ENCODE assay signal across 28 cellular contexts in genomic region chr10:101021692-101022251, GRCh38.
"Had no signal": no experiment of that assay in that cellular context is flagged by ENCODE, and none has a peak within 500 bp of the region (broad histone marks: within the 10 kb centered on the region; RNA-seq: fewer than 3 reads in every experiment).

No MANE protein-coding gene starts in this region.

- H3K4me1 ChIP-seq: prostate gland had no signal

- H3K36me3 ChIP-seq: esophagus squamous epithelium, left ventricle myocardium inferior, lower lobe of right lung, neutrophil, prostate gland, right atrium auricular region, tibial artery had no signal

- H3K4me2 ChIP-seq: smooth muscle cell had no signal

- H3K4me3 Mint-ChIP-seq: effector memory CD8-positive, alpha-beta T cell; immature natural killer cell; naive thymus-derived CD8-positive, alpha-beta T cell; nephron progenitor cell; type B pancreatic cell had no signal

- H3K4me3 ChIP-seq: coronary artery, esophagus squamous epithelium, left ventricle myocardium inferior, lower lobe of right lung, prostate gland, right atrium auricular region, smooth muscle cell, testis, tibial artery had no signal

- DNase-seq: effector memory CD8-positive, alpha-beta T cell; erythroblast; esophagus squamous epithelium; foreskin melanocyte; hypothalamus; immature natural killer cell; islet precursor cell; kidney glomerular epithelial cell; left colon; left ventricle myocardium inferior; lower lobe of right lung; naive thymus-derived CD8-positive, alpha-beta T cell; nephron progenitor cell; stimulated activated CD4-positive, alpha-beta T cell treated with anti-CD3 and anti-CD28 coated beads, Interleukin-12 subunit alpha, Interleukin-12 subunit beta, amount 100 ng/mL, for 4 hours; stimulated activated CD4-positive, alpha-beta T cell treated with anti-CD3 and anti-CD28 coated beads, Interleukin-1b, Interleukin-23, amount 100 ng/mL, for 48 hours; stimulated activated CD4-positive, alpha-beta T cell treated with anti-CD3 and anti-CD28 coated beads, Interleukin-4, amount 100 ng/mL, for 1 hour; stimulated activated CD8-positive, alpha-beta memory T cell treated with anti-CD3 and anti-CD28 coated beads, Interleukin-4, amount 100 ng/mL, for 48 hours; stimulated activated naive CD8-positive, alpha-beta T cell treated with anti-CD3 and anti-CD28 coated beads, Interleukin-15, Interleukin-2, amounts not matched to agents 100 U/mL and 50 U/mL, for 24 hours; substantia nigra; testis; tibial artery had no signal

- H3K27me3 ChIP-seq: right atrium auricular region, testis had no signal

- H3K27ac ChIP-seq: coronary artery, esophagus squamous epithelium, left ventricle myocardium inferior, lower lobe of right lung, neutrophil, prostate gland, right atrium auricular region, testis, tibial artery had no signal

- H3K27ac Mint-ChIP-seq: effector memory CD8-positive, alpha-beta T cell; immature natural killer cell; naive thymus-derived CD8-positive, alpha-beta T cell; nephron progenitor cell had no signal

- ATAC-seq: effector memory CD8-positive, alpha-beta T cell; left colon; lower lobe of right lung; naive thymus-derived CD8-positive, alpha-beta T cell; sciatic nerve; stimulated activated naive CD8-positive, alpha-beta T cell treated with anti-CD3 and anti-CD28 coated beads, Interleukin-15, Interleukin-2, amounts not matched to agents 100 U/mL and 50 U/mL, for 24 hours had no signal

- H3K36me3 Mint-ChIP-seq: immature natural killer cell; naive thymus-derived CD8-positive, alpha-beta T cell; type B pancreatic cell had no signal

- H3K9me3 Mint-ChIP-seq: effector memory CD8-positive, alpha-beta T cell; naive thymus-derived CD8-positive, alpha-beta T cell; nephron progenitor cell; type B pancreatic cell had no signal

- H3K4me1 Mint-ChIP-seq: immature natural killer cell had no signal

- H3K9me3 ChIP-seq: esophagus squamous epithelium, left ventricle myocardium inferior, lower lobe of right lung, neutrophil, prostate gland, right atrium auricular region, testis, tibial artery had no signal
